In genomic region chr7:74272305-74273038, GRCh38 we compare ENCODE assay signal across 8 cellular contexts. TPM values are rescaled to one million over a fixed set of nuclear protein-coding genes. Genes with fewer than 3 reads are reported as not detected.
DNase-seq lines count a peak whose midpoint lies in the region; ATAC-seq and TF ChIP-seq lines count a peak whose summit lies in the region.

No MANE protein-coding gene starts in this region.

- H3K9me3 Mint-ChIP-seq in naive thymus-derived CD4-positive, alpha-beta T cell = no peaks in the 10 kb centered on the region

- H4K20me1 ChIP-seq in SK-N-SH (ENCODE audit: insufficient read depth) = no peaks in the 10 kb centered on the region

- DNase-seq in Ammon's horn (ENCODE audit: low spot score) = peak; percentile 70
- DNase-seq in GM19238 (ENCODE audit: insufficient read length, low spot score) = peak; percentile 91
- peak; percentile 68 for DNase-seq in SK-N-SH
- DNase-seq in esophagus squamous epithelium (lab: John Stamatoyannopoulos, UW) = peak; percentile 42
- no peak for DNase-seq in naive thymus-derived CD4-positive, alpha-beta T cell
- no peak for DNase-seq in DMS79 treated with DMSO at 0.1 percent for 48 hours (lab: John Stamatoyannopoulos, UW)
- DNase-seq in inferior parietal cortex (ENCODE audit: extremely low spot score) = no peak

- no peaks in the 10 kb centered on the region for H3K36me3 Mint-ChIP-seq in naive thymus-derived CD4-positive, alpha-beta T cell

- H3K27me3 ChIP-seq in SK-N-SH (ENCODE audit: insufficient read depth) (no peaks in the 10 kb centered on the region), esophagus squamous epithelium (no peaks in the 10 kb centered on the region)
- H3K27me3 ChIP-seq in naive thymus-derived CD4-positive, alpha-beta T cell (ENCODE audit: control insufficient read depth in 2 of 2, insufficient read depth in 2 of 2, low read length in 2 of 2) = no peaks in the 10 kb centered on the region

- CTCF ChIA-PET in SK-N-SH (lab: Yijun Ruan, JAX) = interaction anchor here (1.1 to 6.7 kb wide), 3 partner anchors 15 to 128 kb away, joined by 3 to 61 read pairs (median 42); partner anchors contain the start of gene CLIP2
- CTCF ChIA-PET in naive thymus-derived CD4-positive, alpha-beta T cell (lab: Charles Lee) = no interaction called here

- TF ChIP-seq CTCF in SK-N-SH (IDR thresholded peaks at IDR 0.05) = no peak
- TF ChIP-seq CTCF in esophagus squamous epithelium (IDR thresholded peaks at IDR 0.05) = no peak

- H3F3A ChIP-seq in SK-N-SH (replicated peaks; ENCODE audit: insufficient read depth) = peaks cover 45% of the 10 kb centered on the region

- H3K4me1 ChIP-seq in SK-N-SH (ENCODE audit: control insufficient read depth in 1 of 2, insufficient read depth in 2 of 2, low read depth in 1 of 2, low read length in 1 of 2) = peaks cover 4 to 16% of the 10 kb centered on the region in 2 experiments; a peak in 3 of 4 replicates
- peaks cover 4 to 53% (median 7%) of the 10 kb centered on the region in 3 donors for H3K4me1 ChIP-seq in esophagus squamous epithelium
- no peaks in the 10 kb centered on the region for H3K4me1 ChIP-seq in naive thymus-derived CD4-positive, alpha-beta T cell (ENCODE audit: control insufficient read depth in 2 of 2, insufficient read depth in 2 of 2, low read length in 2 of 2)

- peak overlapping the region in 2 of 9 donors; percentile 43 to 71 for H3K27ac Mint-ChIP-seq in naive thymus-derived CD4-positive, alpha-beta T cell

- H3K4me3 ChIP-seq in SK-N-SH (ENCODE audit: low read depth in 2 of 2, low read length in 1 of 2) (no peak overlapping the region), esophagus squamous epithelium (peak overlapping the region in 1 of 4 donors; percentile 33)
- H3K4me3 ChIP-seq in naive thymus-derived CD4-positive, alpha-beta T cell (ENCODE audit: low read length) = no peak overlapping the region

- peak overlapping the region; percentile 51 for H3K4me2 ChIP-seq in SK-N-SH

- peak in 1 of 2 experiments; percentile 67; a peak in 2 of 4 replicates for TF ChIP-seq EP300 in SK-N-SH (IDR thresholded peaks at IDR 0.05; ENCODE audit: borderline replicate concordance in 1 of 2, low read depth in 1 of 2, low read length in 1 of 2)

- intact Hi-C loops in esophagus squamous epithelium (cut with DNase I) = no loop called here
- intact Hi-C loops in naive thymus-derived CD4-positive, alpha-beta T cell (cut with micrococcal nuclease) = no loop called here

- peak overlapping the region; percentile 66 for H3K9ac ChIP-seq in SK-N-SH

- ATAC-seq in HG03159 (IDR thresholded peaks at IDR 0.05; ENCODE audit: unreplicated experiment) = peak; percentile 70
- ATAC-seq in naive thymus-derived CD4-positive, alpha-beta T cell = peak; percentile 76

- H3K4me1 Mint-ChIP-seq in naive thymus-derived CD4-positive, alpha-beta T cell = peaks cover 0 to 12% (median 4%) of the 10 kb centered on the region in 7 donors

- H3K36me3 ChIP-seq in SK-N-SH (replicated peaks in 1 of 2; ENCODE audit: control insufficient read depth in 1 of 2, insufficient read depth in 2 of 2, low read length in 1 of 2) (no peaks in the 10 kb centered on the region), esophagus squamous epithelium (no peaks in the 10 kb centered on the region)
- no peaks in the 10 kb centered on the region for H3K36me3 ChIP-seq in naive thymus-derived CD4-positive, alpha-beta T cell (ENCODE audit: control insufficient read depth in 2 of 3, insufficient read depth in 3 of 3, low read length in 3 of 3)

- 34% methylated on average over 10 of the region's 10 CpGs for WGBS in SK-N-SH (ENCODE audit: low lambda C conversion rate)
- WGBS in esophagus squamous epithelium, 2 donors = 33% methylated on average over 9 of the region's 10 CpGs

- no peaks in the 10 kb centered on the region for H3K9me2 ChIP-seq in SK-N-SH

- H3K27ac ChIP-seq in SK-N-SH (ENCODE audit: low read depth in 2 of 2, low read length in 1 of 2) = peak overlapping the region; percentile 56 to 99
- H3K27ac ChIP-seq in esophagus squamous epithelium = peak overlapping the region; percentile 54 to 93 (median 82)
- no peak overlapping the region for H3K27ac ChIP-seq in naive thymus-derived CD4-positive, alpha-beta T cell (ENCODE audit: low read depth, low read length)

- peak overlapping the region in 1 of 10 donors; percentile 32 for H3K4me3 Mint-ChIP-seq in naive thymus-derived CD4-positive, alpha-beta T cell

- no peaks in the 10 kb centered on the region for H3K79me2 ChIP-seq in SK-N-SH (ENCODE audit: insufficient read depth)

- H3K9me3 ChIP-seq in SK-N-SH (no peaks in the 10 kb centered on the region), esophagus squamous epithelium (no peaks in the 10 kb centered on the region)
- H3K9me3 ChIP-seq in naive thymus-derived CD4-positive, alpha-beta T cell (ENCODE audit: control insufficient read depth in 2 of 3, low read length in 3 of 3) = no peaks in the 10 kb centered on the region

- TF ChIP-seq POLR2A in esophagus squamous epithelium (IDR thresholded peaks at IDR 0.05) = no peak

- no peak for TF ChIP-seq RAD21 in SK-N-SH (IDR thresholded peaks at IDR 0.05; ENCODE audit: low read length)

- POLR2A ChIA-PET in SK-N-SH (lab: Yijun Ruan, JAX) = no interaction called here
- POLR2A ChIA-PET in naive thymus-derived CD4-positive, alpha-beta T cell (lab: Charles Lee) = no interaction called here

- H3K27me3 Mint-ChIP-seq in naive thymus-derived CD4-positive, alpha-beta T cell = peaks cover 0 to 15% (median 4%) of the 10 kb centered on the region in 5 donors

- H2AFZ ChIP-seq in SK-N-SH (ENCODE audit: low read depth) = peak overlapping the region; percentile 71

TF ChIP-seq in SK-N-SH, 30 proteins besides CTCF, POLR2A, EP300 and RAD21:
- TF ChIP-seq RCOR1 (IDR thresholded peaks at IDR 0.05; ENCODE audit: low read length) (no peak), TCF12 (IDR thresholded peaks at IDR 0.05) (peak; percentile 70), FOXM1 (IDR thresholded peaks at IDR 0.05; ENCODE audit: low read depth) (0 out of 2 replicates have a peak, but pooled peaks have one; percentile 25), FOXJ3 (CRISPR knock-in tag; IDR thresholded peaks at IDR 0.05) (no peak), TEAD4 (IDR thresholded peaks at IDR 0.05; ENCODE audit: borderline replicate concordance, insufficient read depth) (0 out of 2 replicates have a peak, but pooled peaks have one; percentile 43), RFX5 (IDR thresholded peaks at IDR 0.05; ENCODE audit: low read length) (no peak), MEF2A (IDR thresholded peaks at IDR 0.05; ENCODE audit: borderline replicate concordance, low read depth) (no peak), JUND (IDR thresholded peaks at IDR 0.05) (peak; percentile 85; the same call in 1 of the 2 replicates), NFIC (IDR thresholded peaks at IDR 0.05; ENCODE audit: borderline replicate concordance) (no peak), SIN3A (IDR thresholded peaks at IDR 0.05; ENCODE audit: borderline replicate concordance, low read depth, low read length) (peak; percentile 58; the same call in 1 of the 2 replicates), YY1 (IDR thresholded peaks at IDR 0.05; ENCODE audit: low read depth) (peak; percentile 60; the same call in 1 of the 2 replicates), TAF1 (IDR thresholded peaks at IDR 0.05; ENCODE audit: borderline replicate concordance, low read depth, low read length) (peak; percentile 53), FOSL2 (IDR thresholded peaks at IDR 0.05; ENCODE audit: borderline replicate concordance, low read depth) (peak; percentile 82), MAX (IDR thresholded peaks at IDR 0.05; ENCODE audit: low read depth) (peak; percentile 86; the same call in 1 of the 2 replicates), GABPA (IDR thresholded peaks at IDR 0.05; ENCODE audit: low read depth) (peak; percentile 41; the same call in 1 of the 2 replicates), ELF1 (IDR thresholded peaks at IDR 0.05) (peak; percentile 67)
- TF ChIP-seq, protein P1, sequence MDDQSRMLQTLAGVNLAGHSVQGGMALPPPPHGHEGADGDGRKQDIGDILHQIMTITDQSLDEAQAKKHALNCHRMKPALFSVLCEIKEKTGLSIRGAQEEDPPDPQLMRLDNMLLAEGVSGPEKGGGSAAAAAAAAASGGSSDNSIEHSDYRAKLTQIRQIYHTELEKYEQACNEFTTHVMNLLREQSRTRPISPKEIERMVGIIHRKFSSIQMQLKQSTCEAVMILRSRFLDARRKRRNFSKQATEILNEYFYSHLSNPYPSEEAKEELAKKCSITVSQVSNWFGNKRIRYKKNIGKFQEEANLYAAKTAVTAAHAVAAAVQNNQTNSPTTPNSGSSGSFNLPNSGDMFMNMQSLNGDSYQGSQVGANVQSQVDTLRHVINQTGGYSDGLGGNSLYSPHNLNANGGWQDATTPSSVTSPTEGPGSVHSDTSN (IDR thresholded peaks at IDR 0.05) = peak; percentile 23

RNA-seq across cellular contexts. Expression of gene CLIP2, which starts 16.7 kb away (rescaled TPM):
- polyA plus RNA-seq in SK-N-SH (2012; rRNA removed) = 9.6 and 14.3 TPM in 2 replicates
- 8.6 and 11.9 TPM in 2 replicates for polyA plus RNA-seq in SK-N-SH (2012; cell fraction: cytosol; rRNA removed)
- 19.0 and 26.1 TPM in 2 replicates for polyA plus RNA-seq in SK-N-SH (2012; cell fraction: nucleus; rRNA removed)
- total RNA-seq in esophagus squamous epithelium = 10 to 100 TPM in 2 of 4 donors, 1 to 10 TPM in 2; 5.6 to 20.8 (median 10.2) TPM
- 10 to 100 TPM in 1 of 5 experiments, 1 to 10 TPM in 4; 1.1 to 11.4 (median 3.1) TPM for total RNA-seq in naive thymus-derived CD4-positive, alpha-beta T cell
- polyA plus RNA-seq in naive thymus-derived CD4-positive, alpha-beta T cell = under 1 TPM; 0.02 to 0.61 TPM

RNA-seq across cellular contexts. Expression of gene RFC2, which starts 18.3 kb away (rescaled TPM):
- 31.2 and 36.1 TPM in 2 replicates for polyA plus RNA-seq in SK-N-SH (2012; rRNA removed)
- polyA plus RNA-seq in SK-N-SH (2012; cell fraction: cytosol; rRNA removed) = 28.8 and 34.3 TPM in 2 replicates
- polyA plus RNA-seq in SK-N-SH (2012; cell fraction: nucleus; rRNA removed) = 14.6 and 17.1 TPM in 2 replicates
- total RNA-seq in esophagus squamous epithelium = 10 to 100 TPM; 12.5 to 37.9 (median 22.4) TPM
- total RNA-seq in naive thymus-derived CD4-positive, alpha-beta T cell = 10 to 100 TPM; 12.0 to 51.7 (median 15.2) TPM
- polyA plus RNA-seq in naive thymus-derived CD4-positive, alpha-beta T cell = 10 to 100 TPM; 21.4 to 23.7 TPM

Comparison
In these comparisons a context has a peak if more than half of its experiments do, and no peak if none do; other contexts are left out.
1. DNase-seq: peak in Ammon's horn (single experiment), GM19238 (single experiment), SK-N-SH (single experiment) and esophagus squamous epithelium (single experiment); none in naive thymus-derived CD4-positive, alpha-beta T cell (0 of 9), DMS79 treated with DMSO at 0.1 percent for 48 hours (single experiment) and inferior parietal cortex (single experiment).